ENCODE assay signal across 21 cellular contexts in genomic region chr1:232108598-232108997, GRCh38.
"Had no signal": no experiment of that assay in that cellular context is flagged by ENCODE, and none has a peak within 500 bp of the region (broad histone marks: within the 10 kb centered on the region; RNA-seq: fewer than 3 reads in every experiment).

No MANE protein-coding gene starts in this region.

- H3K27ac Mint-ChIP-seq: activated B cell treated with CpG ODN at 0.5 μM for 24 hours; activated CD4-positive, alpha-beta memory T cell treated with anti-CD3 and anti-CD28 coated beads, Interleukin-2, amount 10 ng/mL, durations not matched to agents 7 days and 5 days; activated naive CD4-positive, alpha-beta T cell treated with anti-CD3 and anti-CD28 coated beads for 36 hours; activated T-helper 2 cell treated with anti-CD3 and anti-CD28 coated beads, Interferon-gamma antibody, Interleukin-2, Interleukin-4, amounts not matched to agents 10 μg/mL and 5 μg/mL and 100 μg/mL, durations not matched to agents 14 hours and 24 hours and 36 hours had no signal

- H3K9me3 ChIP-seq: prostate gland, right atrium auricular region, stomach had no signal

- H3K36me3 Mint-ChIP-seq: brain, T-cell had no signal

- H3K4me3 ChIP-seq: lung, prostate gland, right atrium auricular region, stomach had no signal

- H3K4me3 Mint-ChIP-seq: activated B cell treated with CpG ODN at 0.5 μM for 24 hours; activated CD4-positive, alpha-beta memory T cell treated with anti-CD3 and anti-CD28 coated beads, Interleukin-2, amount 10 ng/mL, durations not matched to agents 7 days and 5 days; activated naive CD4-positive, alpha-beta T cell treated with anti-CD3 and anti-CD28 coated beads for 36 hours; brain; central memory CD8-positive, alpha-beta T cell; nephron; T-cell had no signal

- ATAC-seq: left lobe of liver, T-cell had no signal

- H3K27me3 ChIP-seq: right atrium auricular region had no signal

- H3K27ac ChIP-seq: prostate gland, right atrium auricular region, stomach had no signal

- DNase-seq: activated B cell treated with CpG ODN at 0.5 μM for 24 hours; activated CD4-positive, alpha-beta memory T cell treated with anti-CD3 and anti-CD28 coated beads, Interleukin-2, amount 10 ng/mL, durations not matched to agents 7 days and 5 days; activated CD4-positive, alpha-beta T cell treated with anti-CD3 and anti-CD28 coated beads for 48 hours; activated naive CD4-positive, alpha-beta T cell treated with anti-CD3 and anti-CD28 coated beads for 36 hours; activated T-cell treated with anti-CD3 and anti-CD28 coated beads, Interleukin-2, amount 50 U/mL, for 1 hour; cortex of kidney; effector CD4-positive, alpha-beta T cell; hypothalamus; midbrain; occipital lobe; stomach; T-cell; trophoblast cell had no signal

- H3K36me3 ChIP-seq: prostate gland, right atrium auricular region, stomach had no signal

- H3K4me1 ChIP-seq: prostate gland, stomach had no signal

- H3K4me1 Mint-ChIP-seq: activated B cell treated with CpG ODN at 0.5 μM for 24 hours; activated CD4-positive, alpha-beta memory T cell treated with anti-CD3 and anti-CD28 coated beads, Interleukin-2, amount 10 ng/mL, durations not matched to agents 7 days and 5 days; central memory CD8-positive, alpha-beta T cell; T-cell had no signal

- H3K9me3 Mint-ChIP-seq: activated B cell treated with CpG ODN at 0.5 μM for 24 hours; activated CD4-positive, alpha-beta memory T cell treated with anti-CD3 and anti-CD28 coated beads, Interleukin-2, amount 10 ng/mL, durations not matched to agents 7 days and 5 days; activated naive CD4-positive, alpha-beta T cell treated with anti-CD3 and anti-CD28 coated beads for 36 hours; activated T-helper 2 cell treated with anti-CD3 and anti-CD28 coated beads, Interferon-gamma antibody, Interleukin-2, Interleukin-4, amounts not matched to agents 10 μg/mL and 5 μg/mL and 100 μg/mL, durations not matched to agents 14 hours and 24 hours and 36 hours; central memory CD8-positive, alpha-beta T cell; nephron; T-cell had no signal
